ENCODE assay signal across 9 cellular contexts in genomic region chr19:28642787-28643186, GRCh38.
"Had no signal": no experiment of that assay in that cellular context is flagged by ENCODE, and none has a peak within 500 bp of the region (broad histone marks: within the 10 kb centered on the region; RNA-seq: fewer than 3 reads in every experiment).

No MANE protein-coding gene starts in this region.

- ATAC-seq: HCT116, HepG2 had no signal

- H3K27me3 Mint-ChIP-seq: IgD-negative memory B cell had no signal

- H3K4me3 Mint-ChIP-seq: HFFc6, IgD-negative memory B cell had no signal

- DNase-seq: GM23248, GOT3, H7, HFFc6 had no signal

- H3K27ac ChIP-seq: GM23248, HL-60 had no signal

- H3K4me1 Mint-ChIP-seq: IgD-negative memory B cell had no signal

- H3K27ac Mint-ChIP-seq: HFFc6, IgD-negative memory B cell had no signal

- H3K4me1 ChIP-seq: HAP-1 had no signal
